ENCODE assay signal across 20 cellular contexts in genomic region chr9:137564134-137564533, GRCh38. TPM values are rescaled to one million over a fixed set of nuclear protein-coding genes. Genes with fewer than 3 reads are reported as not detected.
A peak's percentile ranks its signal among the peaks of the same experiment; 100 is the strongest.
DNase-seq lines count a peak whose midpoint lies in the region; ATAC-seq, FAIRE-seq and TF ChIP-seq lines count a peak whose summit lies in the region.
"Had no signal": no experiment of that assay in that cellular context is flagged by ENCODE, and none has a peak within 500 bp of the region (broad histone marks: within the 10 kb centered on the region; RNA-seq: fewer than 3 reads in every experiment).

No MANE protein-coding gene starts in this region.

- no peak overlapping the region for H2AFZ ChIP-seq in HepG2 (ENCODE audit: low read length)

- H3K4me1 Mint-ChIP-seq in activated T-cell treated with anti-CD3 and anti-CD28 coated beads, Interleukin-2, amount 50 U/mL, for 24 hours (ENCODE audit: low read depth): peaks cover 5% of the 10 kb centered on the region
- H3K4me1 Mint-ChIP-seq in effector memory CD8-positive, alpha-beta T cell (ENCODE audit: low read depth in 2 of 2): peaks cover 6 to 12% of the 10 kb centered on the region in 2 donors

- H3K27me3 Mint-ChIP-seq in activated T-cell treated with anti-CD3 and anti-CD28 coated beads, Interleukin-2, amount 50 U/mL, for 24 hours: no peaks in the 10 kb centered on the region
- H3K27me3 Mint-ChIP-seq in effector memory CD8-positive, alpha-beta T cell: no peaks in the 10 kb centered on the region

- no peak for DNase-seq in activated T-cell treated with anti-CD3 and anti-CD28 coated beads, Interleukin-2, amount 50 U/mL, for 24 hours
- DNase-seq in activated T-cell treated with anti-CD3 and anti-CD28 coated beads, Interleukin-2, amount 50 U/mL, for 48 hours: no peak
- no peak for DNase-seq in RWPE1 (ENCODE audit: low spot score)
- DNase-seq in effector memory CD8-positive, alpha-beta T cell: no peak
- no peak for DNase-seq in NCI-H526 treated with DMSO at 0.1 percent for 48 hours (lab: John Stamatoyannopoulos, UW)
- no peak for DNase-seq in HAP-1 (ENCODE audit: low spot score in 2 of 2)
- DNase-seq in HepG2 (ENCODE audit: low spot score): no peak
- DNase-seq: EL, HFFc6, KBM-7, NCI-H1092, NCI-H1436, NCI-H187 treated with DMSO at 0.1 percent for 48 hours, NCI-H524 treated with DMSO at 0.1 percent for 48 hours, Right ventricle myocardium superior had no signal

- H3K27ac Mint-ChIP-seq in activated T-cell treated with anti-CD3 and anti-CD28 coated beads, Interleukin-2, amount 50 U/mL, for 24 hours: peak overlapping the region; percentile 41
- H3K27ac Mint-ChIP-seq in effector memory CD8-positive, alpha-beta T cell: peak overlapping the region; percentile 81 to 86
- H3K27ac Mint-ChIP-seq: HFFc6 had no signal

- TF ChIP-seq CTCF in RWPE1 (conservative IDR thresholded peaks at IDR 0.05; ENCODE audit: low read depth) (no peak), HepG2 (CRISPR knock-in tag; IDR thresholded peaks at IDR 0.05) (no peak)

- in situ Hi-C loops in HAP-1 (cut with MboI; ENCODE audit: low sequenced_read_pairs) (no loop called here), HepG2 (cut with HindIII; ENCODE audit: extremely low pct_ligation_motif_present, low pct_unique_long_range_greater_than_20kb) (no loop called here)

- POLR2A ChIA-PET in RWPE1 (lab: Yijun Ruan, JAX; ENCODE audit: low non-redundant PET) (no interaction called here), HepG2 (lab: Yijun Ruan, JAX) (no interaction called here)

- no peaks in the 10 kb centered on the region for H3K9me3 Mint-ChIP-seq in activated T-cell treated with anti-CD3 and anti-CD28 coated beads, Interleukin-2, amount 50 U/mL, for 24 hours
- H3K9me3 Mint-ChIP-seq in effector memory CD8-positive, alpha-beta T cell: no peaks in the 10 kb centered on the region
- H3K9me3 Mint-ChIP-seq: HFFc6 had no signal

- H3K9ac ChIP-seq in BLaER1 (0 out of 2 replicates have a peak overlapping the region, but pooled peaks have one; percentile 6), HepG2 (ENCODE audit: insufficient read depth, low read depth, low read length) (no peak overlapping the region)

- H3K79me2 ChIP-seq in HepG2 (ENCODE audit: insufficient read depth, low read length): no peaks in the 10 kb centered on the region

- intact Hi-C loops in HepG2 (cut with micrococcal nuclease; ENCODE audit: unreplicated experiment): no loop called here

- H3K4me3 Mint-ChIP-seq in activated T-cell treated with anti-CD3 and anti-CD28 coated beads, Interleukin-2, amount 50 U/mL, for 24 hours: no peak overlapping the region
- no peak overlapping the region for H3K4me3 Mint-ChIP-seq in effector memory CD8-positive, alpha-beta T cell
- H3K4me3 Mint-ChIP-seq: HFFc6 had no signal

- BruUV-seq in HepG2 (replicated peaks; lab: Mats Ljungman, UMichigan): no TSS peak

- no peak overlapping the region for H3K4me3 ChIP-seq in BLaER1
- H3K4me3 ChIP-seq in HAP-1: no peak overlapping the region
- no peak overlapping the region for H3K4me3 ChIP-seq in HepG2 (replicated peaks in 1 of 3; ENCODE audit: insufficient read depth in 1 of 3, low read depth in 2 of 3, low read length in 3 of 3)

- 98% methylated on average over 10 of the region's 10 CpGs for WGBS in HepG2 (ENCODE audit: low lambda C conversion rate)

- H3K9me3 ChIP-seq in BLaER1: no peaks in the 10 kb centered on the region
- H3K9me3 ChIP-seq in HAP-1: no peaks in the 10 kb centered on the region
- no peaks in the 10 kb centered on the region for H3K9me3 ChIP-seq in HepG2 (ENCODE audit: low read length)

- H3K4me1 ChIP-seq in BLaER1: peaks cover 21% of the 10 kb centered on the region
- H3K4me1 ChIP-seq in HAP-1: no peaks in the 10 kb centered on the region
- peaks cover 28% of the 10 kb centered on the region for H3K4me1 ChIP-seq in HepG2 (ENCODE audit: insufficient read depth, low read length)

- ATAC-seq in effector memory CD8-positive, alpha-beta T cell (replicated peaks): no peak
- ATAC-seq in HepG2: no peak

- peaks cover 60% of the 10 kb centered on the region for H3K36me3 Mint-ChIP-seq in activated T-cell treated with anti-CD3 and anti-CD28 coated beads, Interleukin-2, amount 50 U/mL, for 24 hours (ENCODE audit: low read depth)
- H3K36me3 Mint-ChIP-seq in effector memory CD8-positive, alpha-beta T cell (ENCODE audit: insufficient read depth): peaks cover 36% of the 10 kb centered on the region

- H3K27ac ChIP-seq in BLaER1 (peak overlapping the region; percentile 49; the same call in 1 of the 2 replicates), RWPE1 (peak overlapping the region; percentile 29), HepG2 (ENCODE audit: extremely low read length, insufficient read depth, low read length) (no peak overlapping the region)
- H3K27ac ChIP-seq: 22Rv1, C4-2B had no signal

- no peak for FAIRE-seq in HepG2 (lab: Jason Lieb, UNC)
- FAIRE-seq: GM19239, H54 had no signal

- H3K36me3 ChIP-seq in BLaER1: peaks cover 59% of the 10 kb centered on the region
- peaks cover 38% of the 10 kb centered on the region for H3K36me3 ChIP-seq in HAP-1 (replicated peaks)
- peaks cover 2 to 28% of the 10 kb centered on the region in 2 experiments; a peak in 3 of 5 replicates for H3K36me3 ChIP-seq in HepG2 (replicated peaks in 1 of 2; ENCODE audit: control insufficient read depth in 1 of 2, insufficient read depth in 2 of 2, low read length in 2 of 2)

- TF ChIP-seq RAD21 in HepG2 (CRISPR knock-in tag; IDR thresholded peaks at IDR 0.05): no peak

- CTCF ChIA-PET in RWPE1 (lab: Yijun Ruan, JAX): no interaction called here
- CTCF ChIA-PET in HepG2 (lab: Yijun Ruan, JAX; ENCODE audit: low intra/inter-chr PET ratio, low total read pairs): no interaction called here

- TF ChIP-seq POLR2A in HepG2 (IDR thresholded peaks at IDR 0.05; ENCODE audit: insufficient read depth in 1 of 2, low read depth in 2 of 2, low read length in 2 of 2): no peak

- TF ChIP-seq EP300 in HepG2 (IDR thresholded peaks at IDR 0.05; ENCODE audit: low read depth in 2 of 2, low read length in 2 of 2) (no peak), HepG2 (CRISPR knock-in tag; IDR thresholded peaks at IDR 0.05; ENCODE audit: borderline replicate concordance) (no peak)

- H3K4me2 ChIP-seq in BLaER1 (peak overlapping the region; percentile 59; the same call in 1 of the 2 replicates), HepG2 (ENCODE audit: low read depth, low read length) (no peak overlapping the region)

- H4K20me1 ChIP-seq in BLaER1 (peaks cover 20% of the 10 kb centered on the region), HepG2 (ENCODE audit: insufficient read depth, low read length) (no peaks in the 10 kb centered on the region)

- no peaks in the 10 kb centered on the region for H3K27me3 ChIP-seq in BLaER1
- no peaks in the 10 kb centered on the region for H3K27me3 ChIP-seq in HAP-1 (ENCODE audit: low read depth)
- H3K27me3 ChIP-seq in HepG2 (ENCODE audit: control insufficient read depth in 1 of 2, insufficient read depth in 2 of 2, low read length in 2 of 2): no peaks in the 10 kb centered on the region

RNA-seq across cellular contexts. Expression of gene MRPL41, which starts 12.5 kb away (rescaled TPM):
- 48.9 and 54.0 TPM in 2 replicates for total RNA-seq in HepG2 (2016; rRNA removed; fragmentation: Illumina TruSeq; extraction: Trizol)
- 48.5 and 55.5 TPM in 2 replicates for total RNA-seq in HepG2 (2016; cell fraction: cytosol; rRNA removed; fragmentation: Illumina TruSeq; extraction: Trizol; ENCODE audit: low read depth)
- total RNA-seq in HepG2 (2016; cell fraction: insoluble cytoplasmic fraction; rRNA removed; fragmentation: Illumina TruSeq; extraction: Trizol): 53.0 and 54.1 TPM in 2 replicates
- total RNA-seq in HepG2 (2016; cell fraction: membrane; rRNA removed; fragmentation: Illumina TruSeq; extraction: Trizol): 49.2 and 61.1 TPM in 2 replicates
- 19.0 and 19.6 TPM in 2 replicates for total RNA-seq in HepG2 (2016; cell fraction: nucleus; rRNA removed; fragmentation: Illumina TruSeq; extraction: Trizol)
- polyA plus RNA-seq in HepG2 (2011; rRNA removed): 20.9 and 23.4 TPM in 2 replicates
- polyA plus RNA-seq in HepG2 (2011; cell fraction: cytosol; rRNA removed): 18.5 and 46.9 TPM in 2 replicates
- 23.0 and 28.2 TPM in 2 replicates for polyA plus RNA-seq in HepG2 (2011; cell fraction: nucleus; rRNA removed)
- polyA plus RNA-seq in HepG2 (2012): 15.6 and 26.9 TPM in 2 replicates
- polyA plus RNA-seq in HepG2 (2016; cell fraction: cytosol; fragmentation: Illumina TruSeq; extraction: Trizol; ENCODE audit: low read depth): 54.8 and 61.0 TPM in 2 replicates
- 43.5 and 50.2 TPM in 2 replicates for polyA plus RNA-seq in HepG2 (2016; cell fraction: insoluble cytoplasmic fraction; fragmentation: Illumina TruSeq; extraction: Trizol; ENCODE audit: low read depth)
- polyA plus RNA-seq in HepG2 (2016; cell fraction: membrane; fragmentation: Illumina TruSeq; extraction: Trizol; ENCODE audit: low read depth): 42.3 and 46.2 TPM in 2 replicates
- polyA plus RNA-seq in HepG2 (2016; cell fraction: nucleus; fragmentation: Illumina TruSeq; extraction: Trizol; ENCODE audit: insufficient read depth, low read depth): 35.6 and 38.1 TPM in 2 replicates
- polyA minus RNA-seq in HepG2 (2011; rRNA and poly(A)+ RNA removed; ENCODE audit: low replicate concordance): 6.4 and 7.1 TPM in 2 replicates
- 8.6 and 11.1 TPM in 2 replicates for polyA minus RNA-seq in HepG2 (2011; cell fraction: cytosol; rRNA and poly(A)+ RNA removed)
- 2.1 and 2.2 TPM in 2 replicates for polyA minus RNA-seq in HepG2 (2011; cell fraction: nucleus; rRNA and poly(A)+ RNA removed)

RNA-seq across cellular contexts. Expression of gene PNPLA7, which starts 13.9 kb away (rescaled TPM):
- 0.21 and 0.42 TPM in 2 replicates for total RNA-seq in HepG2 (2016; rRNA removed; fragmentation: Illumina TruSeq; extraction: Trizol)
- total RNA-seq in HepG2 (2016; cell fraction: cytosol; rRNA removed; fragmentation: Illumina TruSeq; extraction: Trizol; ENCODE audit: low read depth): 0.30 and 0.53 TPM in 2 replicates
- total RNA-seq in HepG2 (2016; cell fraction: insoluble cytoplasmic fraction; rRNA removed; fragmentation: Illumina TruSeq; extraction: Trizol): 0.25 and 0.39 TPM in 2 replicates
- 0.21 and 0.28 TPM in 2 replicates for total RNA-seq in HepG2 (2016; cell fraction: membrane; rRNA removed; fragmentation: Illumina TruSeq; extraction: Trizol)
- 0.69 and 0.87 TPM in 2 replicates for total RNA-seq in HepG2 (2016; cell fraction: nucleus; rRNA removed; fragmentation: Illumina TruSeq; extraction: Trizol)
- polyA plus RNA-seq in HepG2 (2011; rRNA removed): 1.5 and 1.9 TPM in 2 replicates
- polyA plus RNA-seq in HepG2 (2011; cell fraction: cytosol; rRNA removed): 0.77 and 1.1 TPM in 2 replicates
- polyA plus RNA-seq in HepG2 (2011; cell fraction: nucleus; rRNA removed): 17.1 and 19.3 TPM in 2 replicates
- polyA plus RNA-seq in HepG2 (2012): 3.1 and 3.5 TPM in 2 replicates
- 0.14 and 0.20 TPM in 2 replicates for polyA plus RNA-seq in HepG2 (2016; cell fraction: cytosol; fragmentation: Illumina TruSeq; extraction: Trizol; ENCODE audit: low read depth)
- polyA plus RNA-seq in HepG2 (2016; cell fraction: insoluble cytoplasmic fraction; fragmentation: Illumina TruSeq; extraction: Trizol; ENCODE audit: low read depth): 0.43 and 0.47 TPM in 2 replicates
- 0.27 and 0.30 TPM in 2 replicates for polyA plus RNA-seq in HepG2 (2016; cell fraction: membrane; fragmentation: Illumina TruSeq; extraction: Trizol; ENCODE audit: low read depth)
- 3.4 and 3.5 TPM in 2 replicates for polyA plus RNA-seq in HepG2 (2016; cell fraction: nucleus; fragmentation: Illumina TruSeq; extraction: Trizol; ENCODE audit: insufficient read depth, low read depth)
- polyA minus RNA-seq in HepG2 (2011; rRNA and poly(A)+ RNA removed; ENCODE audit: low replicate concordance): 1.2 and 1.9 TPM in 2 replicates
- 0.49 and 1.6 TPM in 2 replicates for polyA minus RNA-seq in HepG2 (2011; cell fraction: cytosol; rRNA and poly(A)+ RNA removed)
- polyA minus RNA-seq in HepG2 (2011; cell fraction: nucleus; rRNA and poly(A)+ RNA removed): 2.7 and 2.9 TPM in 2 replicates

RNA-seq across cellular contexts. Expression of gene DPH7, which starts 14.6 kb away (rescaled TPM):
- total RNA-seq in HepG2 (2016; rRNA removed; fragmentation: Illumina TruSeq; extraction: Trizol): 22.6 and 31.6 TPM in 2 replicates
- total RNA-seq in HepG2 (2016; cell fraction: cytosol; rRNA removed; fragmentation: Illumina TruSeq; extraction: Trizol; ENCODE audit: low read depth): 23.7 and 28.0 TPM in 2 replicates
- 21.4 and 31.8 TPM in 2 replicates for total RNA-seq in HepG2 (2016; cell fraction: insoluble cytoplasmic fraction; rRNA removed; fragmentation: Illumina TruSeq; extraction: Trizol)
- total RNA-seq in HepG2 (2016; cell fraction: membrane; rRNA removed; fragmentation: Illumina TruSeq; extraction: Trizol): 27.7 and 31.4 TPM in 2 replicates
- 34.5 and 40.2 TPM in 2 replicates for total RNA-seq in HepG2 (2016; cell fraction: nucleus; rRNA removed; fragmentation: Illumina TruSeq; extraction: Trizol)
- 27.6 and 36.9 TPM in 2 replicates for polyA plus RNA-seq in HepG2 (2011; rRNA removed)
- 15.3 and 20.0 TPM in 2 replicates for polyA plus RNA-seq in HepG2 (2011; cell fraction: cytosol; rRNA removed)
- 128 and 151 TPM in 2 replicates for polyA plus RNA-seq in HepG2 (2011; cell fraction: nucleus; rRNA removed)
- polyA plus RNA-seq in HepG2 (2012): 15.1 and 23.7 TPM in 2 replicates
- polyA plus RNA-seq in HepG2 (2016; cell fraction: cytosol; fragmentation: Illumina TruSeq; extraction: Trizol; ENCODE audit: low read depth): 12.4 and 19.6 TPM in 2 replicates
- 16.4 and 19.1 TPM in 2 replicates for polyA plus RNA-seq in HepG2 (2016; cell fraction: insoluble cytoplasmic fraction; fragmentation: Illumina TruSeq; extraction: Trizol; ENCODE audit: low read depth)
- 18.6 and 24.9 TPM in 2 replicates for polyA plus RNA-seq in HepG2 (2016; cell fraction: membrane; fragmentation: Illumina TruSeq; extraction: Trizol; ENCODE audit: low read depth)
- polyA plus RNA-seq in HepG2 (2016; cell fraction: nucleus; fragmentation: Illumina TruSeq; extraction: Trizol; ENCODE audit: insufficient read depth, low read depth): 78.6 and 82.4 TPM in 2 replicates
- polyA minus RNA-seq in HepG2 (2011; rRNA and poly(A)+ RNA removed; ENCODE audit: low replicate concordance): 13.7 and 46.0 TPM in 2 replicates
- polyA minus RNA-seq in HepG2 (2011; cell fraction: cytosol; rRNA and poly(A)+ RNA removed): 4.0 and 7.5 TPM in 2 replicates
- 27.8 and 33.3 TPM in 2 replicates for polyA minus RNA-seq in HepG2 (2011; cell fraction: nucleus; rRNA and poly(A)+ RNA removed)

RNA-seq across cellular contexts. Expression of gene ZMYND19, which starts 26.2 kb away (rescaled TPM):
- 29.6 and 38.7 TPM in 2 replicates for total RNA-seq in HepG2 (2016; rRNA removed; fragmentation: Illumina TruSeq; extraction: Trizol)
- 103 and 108 TPM in 2 replicates for total RNA-seq in HepG2 (2016; cell fraction: cytosol; rRNA removed; fragmentation: Illumina TruSeq; extraction: Trizol; ENCODE audit: low read depth)
- total RNA-seq in HepG2 (2016; cell fraction: insoluble cytoplasmic fraction; rRNA removed; fragmentation: Illumina TruSeq; extraction: Trizol): 26.0 and 40.1 TPM in 2 replicates
- 93.6 and 97.4 TPM in 2 replicates for total RNA-seq in HepG2 (2016; cell fraction: membrane; rRNA removed; fragmentation: Illumina TruSeq; extraction: Trizol)
- total RNA-seq in HepG2 (2016; cell fraction: nucleus; rRNA removed; fragmentation: Illumina TruSeq; extraction: Trizol): 26.3 and 30.8 TPM in 2 replicates
- 21.3 and 21.8 TPM in 2 replicates for polyA plus RNA-seq in HepG2 (2011; rRNA removed)
- polyA plus RNA-seq in HepG2 (2011; cell fraction: cytosol; rRNA removed): 19.1 and 23.2 TPM in 2 replicates
- 46.9 and 49.7 TPM in 2 replicates for polyA plus RNA-seq in HepG2 (2011; cell fraction: nucleus; rRNA removed)
- polyA plus RNA-seq in HepG2 (2012): 16.9 and 18.6 TPM in 2 replicates
- polyA plus RNA-seq in HepG2 (2016; cell fraction: cytosol; fragmentation: Illumina TruSeq; extraction: Trizol; ENCODE audit: low read depth): 80.6 TPM in 2 replicates
- polyA plus RNA-seq in HepG2 (2016; cell fraction: insoluble cytoplasmic fraction; fragmentation: Illumina TruSeq; extraction: Trizol; ENCODE audit: low read depth): 32.1 and 34.5 TPM in 2 replicates
- polyA plus RNA-seq in HepG2 (2016; cell fraction: membrane; fragmentation: Illumina TruSeq; extraction: Trizol; ENCODE audit: low read depth): 89.7 and 93.0 TPM in 2 replicates
- polyA plus RNA-seq in HepG2 (2016; cell fraction: nucleus; fragmentation: Illumina TruSeq; extraction: Trizol; ENCODE audit: insufficient read depth, low read depth): 60.9 and 67.4 TPM in 2 replicates
- 9.8 and 59.1 TPM in 2 replicates for polyA minus RNA-seq in HepG2 (2011; rRNA and poly(A)+ RNA removed; ENCODE audit: low replicate concordance)
- 6.4 and 6.5 TPM in 2 replicates for polyA minus RNA-seq in HepG2 (2011; cell fraction: cytosol; rRNA and poly(A)+ RNA removed)
- 13.0 and 13.1 TPM in 2 replicates for polyA minus RNA-seq in HepG2 (2011; cell fraction: nucleus; rRNA and poly(A)+ RNA removed)

RNA-seq across cellular contexts. Expression of gene ARRDC1, which starts 41.4 kb away (rescaled TPM):
- total RNA-seq in HepG2 (2016; rRNA removed; fragmentation: Illumina TruSeq; extraction: Trizol): 13.4 and 21.7 TPM in 2 replicates
- total RNA-seq in HepG2 (2016; cell fraction: cytosol; rRNA removed; fragmentation: Illumina TruSeq; extraction: Trizol; ENCODE audit: low read depth): 8.4 and 10.0 TPM in 2 replicates
- 12.6 and 23.4 TPM in 2 replicates for total RNA-seq in HepG2 (2016; cell fraction: insoluble cytoplasmic fraction; rRNA removed; fragmentation: Illumina TruSeq; extraction: Trizol)
- total RNA-seq in HepG2 (2016; cell fraction: membrane; rRNA removed; fragmentation: Illumina TruSeq; extraction: Trizol): 8.5 and 10.9 TPM in 2 replicates
- 14.0 and 15.0 TPM in 2 replicates for total RNA-seq in HepG2 (2016; cell fraction: nucleus; rRNA removed; fragmentation: Illumina TruSeq; extraction: Trizol)
- 44.4 and 50.9 TPM in 2 replicates for polyA plus RNA-seq in HepG2 (2011; rRNA removed)
- 23.8 and 38.3 TPM in 2 replicates for polyA plus RNA-seq in HepG2 (2011; cell fraction: cytosol; rRNA removed)
- polyA plus RNA-seq in HepG2 (2011; cell fraction: nucleus; rRNA removed): 240 and 305 TPM in 2 replicates
- polyA plus RNA-seq in HepG2 (2012): 16.2 and 19.0 TPM in 2 replicates
- 5.5 and 7.1 TPM in 2 replicates for polyA plus RNA-seq in HepG2 (2016; cell fraction: cytosol; fragmentation: Illumina TruSeq; extraction: Trizol; ENCODE audit: low read depth)
- 13.7 and 16.1 TPM in 2 replicates for polyA plus RNA-seq in HepG2 (2016; cell fraction: insoluble cytoplasmic fraction; fragmentation: Illumina TruSeq; extraction: Trizol; ENCODE audit: low read depth)
- 6.1 and 7.5 TPM in 2 replicates for polyA plus RNA-seq in HepG2 (2016; cell fraction: membrane; fragmentation: Illumina TruSeq; extraction: Trizol; ENCODE audit: low read depth)
- polyA plus RNA-seq in HepG2 (2016; cell fraction: nucleus; fragmentation: Illumina TruSeq; extraction: Trizol; ENCODE audit: insufficient read depth, low read depth): 53.7 and 57.4 TPM in 2 replicates
- 48.5 and 187 TPM in 2 replicates for polyA minus RNA-seq in HepG2 (2011; rRNA and poly(A)+ RNA removed; ENCODE audit: low replicate concordance)
- 10.7 and 12.0 TPM in 2 replicates for polyA minus RNA-seq in HepG2 (2011; cell fraction: cytosol; rRNA and poly(A)+ RNA removed)
- 32.6 and 32.9 TPM in 2 replicates for polyA minus RNA-seq in HepG2 (2011; cell fraction: nucleus; rRNA and poly(A)+ RNA removed)
